In the genomic region with DNA sequence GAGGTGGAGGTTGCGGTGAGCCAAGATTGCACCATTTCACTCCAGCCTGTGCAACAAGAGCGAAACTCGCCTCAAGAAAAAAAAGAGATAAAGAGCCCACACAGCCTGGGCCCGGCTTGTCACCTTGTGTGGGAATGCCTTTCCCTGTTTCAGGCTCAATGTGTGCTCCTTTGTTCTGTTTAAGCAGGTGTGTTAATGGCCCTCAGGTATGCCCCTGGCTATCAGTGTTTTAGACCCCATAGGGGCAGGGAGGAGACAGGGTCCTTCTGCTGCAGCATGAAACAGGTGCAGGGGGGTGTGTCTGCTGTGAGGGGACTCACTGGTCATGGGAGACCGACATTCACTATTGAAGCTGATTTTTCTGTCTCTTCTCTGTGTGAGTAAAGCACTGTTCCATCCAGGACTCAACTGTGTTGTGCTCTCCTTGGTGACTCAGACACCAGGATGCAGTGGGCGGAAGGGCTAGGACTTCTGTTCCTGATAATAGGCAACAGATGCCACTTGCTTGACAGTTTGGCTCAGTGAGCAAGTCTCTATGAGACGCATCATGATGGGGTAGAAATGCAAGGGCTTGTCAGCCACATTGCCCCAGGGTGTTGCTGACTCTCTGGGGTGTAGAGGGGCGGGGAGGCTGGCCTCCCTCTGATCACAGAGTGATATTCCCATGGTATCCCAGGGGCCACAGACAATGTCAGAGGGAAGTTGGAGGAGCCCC, we compare ENCODE assay signal across 17 cellular contexts. TPM values are rescaled to one million over a fixed set of nuclear protein-coding genes. Genes with fewer than 3 reads are reported as not detected.
DNase-seq lines count a peak whose midpoint lies in the region; ATAC-seq and TF ChIP-seq lines count a peak whose summit lies in the region.
"Had no signal": no experiment of that assay in that cellular context is flagged by ENCODE, and none has a peak within 500 bp of the region (broad histone marks: within the 10 kb centered on the region; RNA-seq: fewer than 3 reads in every experiment).

No MANE protein-coding gene starts in this region.

- intact Hi-C loops in activated CD4-positive, alpha-beta memory T cell treated with anti-CD3 and anti-CD28 coated beads for 36 hours (cut with micrococcal nuclease) = no loop called here
- intact Hi-C loops in upper lobe of right lung (cut with DNase I) = loop anchor here (5.0 kb wide), 1 partner anchor 66 kb away; no protein-coding TSS in a partner anchor

- no peak overlapping the region for H3K4me3 Mint-ChIP-seq in activated CD4-positive, alpha-beta memory T cell treated with anti-CD3 and anti-CD28 coated beads for 36 hours
- H3K4me3 Mint-ChIP-seq in activated CD4-positive, alpha-beta memory T cell treated with anti-CD3 and anti-CD28 coated beads, Interleukin-2, amount 10 ng/mL, durations not matched to agents 7 days and 5 days = no peak overlapping the region
- H3K4me3 Mint-ChIP-seq: brain, neural crest cell had no signal

- TF ChIP-seq CTCF in SK-N-SH (IDR thresholded peaks at IDR 0.05) (no peak), upper lobe of right lung (IDR thresholded peaks at IDR 0.05) (no peak)

- TF ChIP-seq EP300 in SK-N-SH (IDR thresholded peaks at IDR 0.05; ENCODE audit: borderline replicate concordance in 1 of 2, low read depth in 1 of 2, low read length in 1 of 2) = peak in 1 of 2 experiments; percentile 60; a peak in 1 of 4 replicates

- 60% methylated on average over 7 of the region's 8 CpGs for WGBS in SK-N-SH (ENCODE audit: low lambda C conversion rate)

- no peaks in the 10 kb centered on the region for H3K4me1 Mint-ChIP-seq in activated CD4-positive, alpha-beta memory T cell treated with anti-CD3 and anti-CD28 coated beads for 36 hours (ENCODE audit: low read depth)
- H3K4me1 Mint-ChIP-seq in activated CD4-positive, alpha-beta memory T cell treated with anti-CD3 and anti-CD28 coated beads, Interleukin-2, amount 10 ng/mL, durations not matched to agents 7 days and 5 days = no peaks in the 10 kb centered on the region
- H3K4me1 Mint-ChIP-seq: neural crest cell had no signal

- H3K36me3 Mint-ChIP-seq in activated CD4-positive, alpha-beta memory T cell treated with anti-CD3 and anti-CD28 coated beads for 36 hours = no peaks in the 10 kb centered on the region
- no peaks in the 10 kb centered on the region for H3K36me3 Mint-ChIP-seq in activated CD4-positive, alpha-beta memory T cell treated with anti-CD3 and anti-CD28 coated beads, Interleukin-2, amount 10 ng/mL, durations not matched to agents 7 days and 5 days (ENCODE audit: low read depth)
- H3K36me3 Mint-ChIP-seq: brain had no signal

- H3K9me2 ChIP-seq in SK-N-SH = no peaks in the 10 kb centered on the region

- in situ Hi-C loops in HAP-1 (cut with MboI; ENCODE audit: low sequenced_read_pairs) = no loop called here

- no peak; the same call in 1 of the 2 replicates for TF ChIP-seq RAD21 in SK-N-SH (IDR thresholded peaks at IDR 0.05; ENCODE audit: low read length)

- H3K27me3 ChIP-seq in SK-N-SH (ENCODE audit: insufficient read depth) (no peaks in the 10 kb centered on the region; the same call in 1 of the 2 replicates), upper lobe of right lung (no peaks in the 10 kb centered on the region), HAP-1 (ENCODE audit: low read depth) (no peaks in the 10 kb centered on the region)

- H2AFZ ChIP-seq in SK-N-SH (ENCODE audit: low read depth) = no peak overlapping the region

- H3K4me2 ChIP-seq in SK-N-SH = peak overlapping the region; percentile 44; the same call in 1 of the 2 replicates

- CTCF ChIA-PET in activated CD4-positive, alpha-beta memory T cell treated with anti-CD3 and anti-CD28 coated beads for 36 hours (lab: Charles Lee) = no interaction called here
- CTCF ChIA-PET in activated CD4-positive, alpha-beta memory T cell treated with anti-CD3 and anti-CD28 coated beads, Interleukin-2, amount 10 ng/mL, durations not matched to agents 7 days and 5 days (lab: Charles Lee) = no interaction called here
- CTCF ChIA-PET in SK-N-SH (lab: Yijun Ruan, JAX) = no interaction called here

- no peaks in the 10 kb centered on the region for H3K27me3 Mint-ChIP-seq in activated CD4-positive, alpha-beta memory T cell treated with anti-CD3 and anti-CD28 coated beads for 36 hours
- H3K27me3 Mint-ChIP-seq in activated CD4-positive, alpha-beta memory T cell treated with anti-CD3 and anti-CD28 coated beads, Interleukin-2, amount 10 ng/mL, durations not matched to agents 7 days and 5 days = peaks cover 5% of the 10 kb centered on the region

- peak overlapping the region in 1 of 2 experiments; percentile 64; a peak in 2 of 4 replicates for H3K27ac ChIP-seq in SK-N-SH (ENCODE audit: low read depth in 2 of 2, low read length in 1 of 2)
- no peak overlapping the region for H3K27ac ChIP-seq in upper lobe of right lung
- H3K27ac ChIP-seq: VCaP had no signal

- H3K9me3 ChIP-seq in SK-N-SH (no peaks in the 10 kb centered on the region), upper lobe of right lung (no peaks in the 10 kb centered on the region), HAP-1 (no peaks in the 10 kb centered on the region)

- no peaks in the 10 kb centered on the region for H4K20me1 ChIP-seq in SK-N-SH (ENCODE audit: insufficient read depth)

- H3K27ac Mint-ChIP-seq in activated CD4-positive, alpha-beta memory T cell treated with anti-CD3 and anti-CD28 coated beads for 36 hours = no peak overlapping the region
- H3K27ac Mint-ChIP-seq in activated CD4-positive, alpha-beta memory T cell treated with anti-CD3 and anti-CD28 coated beads, Interleukin-2, amount 10 ng/mL, durations not matched to agents 7 days and 5 days = no peak overlapping the region

- DNase-seq in activated CD4-positive, alpha-beta memory T cell treated with anti-CD3 and anti-CD28 coated beads for 36 hours = peak; percentile 15
- DNase-seq in activated CD4-positive, alpha-beta memory T cell treated with anti-CD3 and anti-CD28 coated beads, Interleukin-2, amount 10 ng/mL, durations not matched to agents 7 days and 5 days = no peak
- DNase-seq in SK-N-SH = peak; percentile 63
- DNase-seq in fibroblast of gingiva (ENCODE audit: low read depth) = peak; percentile 58
- no peak for DNase-seq in upper lobe of right lung
- DNase-seq in SW 1271 (lab: John Stamatoyannopoulos, UW) = no peak
- no peak for DNase-seq in iPS-NIHi11 (ENCODE audit: low spot score)
- no peak for DNase-seq in HAP-1 (ENCODE audit: low spot score in 2 of 2)
- DNase-seq: ACHN; activated T-cell treated with anti-CD3 and anti-CD28 coated beads, Interleukin-2, amount 50 U/mL, for 48 hours; NCI-H187 treated with DMSO at 0.1 percent for 48 hours; stimulated activated naive CD4-positive, alpha-beta T cell had no signal

- no peaks in the 10 kb centered on the region for H3K79me2 ChIP-seq in SK-N-SH (ENCODE audit: insufficient read depth)

- no peaks in the 10 kb centered on the region for H3F3A ChIP-seq in SK-N-SH (replicated peaks; ENCODE audit: insufficient read depth)

- peaks cover 0 to 17% of the 10 kb centered on the region in 2 experiments; a peak in 1 of 4 replicates for H3K4me1 ChIP-seq in SK-N-SH (ENCODE audit: control insufficient read depth in 1 of 2, insufficient read depth in 2 of 2, low read depth in 1 of 2, low read length in 1 of 2)
- no peaks in the 10 kb centered on the region for H3K4me1 ChIP-seq in upper lobe of right lung
- H3K4me1 ChIP-seq in HAP-1 = no peaks in the 10 kb centered on the region

- ATAC-seq in upper lobe of right lung = peak; percentile 69

- H3K4me3 ChIP-seq in SK-N-SH (ENCODE audit: low read depth in 2 of 2, low read length in 1 of 2) (no peak overlapping the region), upper lobe of right lung (no peak overlapping the region), HAP-1 (no peak overlapping the region)

- POLR2A ChIA-PET in activated CD4-positive, alpha-beta memory T cell treated with anti-CD3 and anti-CD28 coated beads for 36 hours (lab: Charles Lee) = no interaction called here
- POLR2A ChIA-PET in activated CD4-positive, alpha-beta memory T cell treated with anti-CD3 and anti-CD28 coated beads, Interleukin-2, amount 10 ng/mL, durations not matched to agents 7 days and 5 days (lab: Charles Lee) = no interaction called here
- POLR2A ChIA-PET in SK-N-SH (lab: Yijun Ruan, JAX) = interaction anchor here (1.4 kb wide), 1 partner anchor 15 kb away, joined by 4 read pairs; the partner anchor contains the start of gene LAP3

- no peak overlapping the region for H3K9ac ChIP-seq in SK-N-SH

- no peaks in the 10 kb centered on the region for H3K9me3 Mint-ChIP-seq in activated CD4-positive, alpha-beta memory T cell treated with anti-CD3 and anti-CD28 coated beads for 36 hours
- no peaks in the 10 kb centered on the region for H3K9me3 Mint-ChIP-seq in activated CD4-positive, alpha-beta memory T cell treated with anti-CD3 and anti-CD28 coated beads, Interleukin-2, amount 10 ng/mL, durations not matched to agents 7 days and 5 days
- H3K9me3 Mint-ChIP-seq: brain, neural crest cell had no signal

- H3K36me3 ChIP-seq in SK-N-SH (replicated peaks in 1 of 2; ENCODE audit: control insufficient read depth in 1 of 2, insufficient read depth in 2 of 2, low read length in 1 of 2) (no peaks in the 10 kb centered on the region), upper lobe of right lung (no peaks in the 10 kb centered on the region), HAP-1 (replicated peaks) (no peaks in the 10 kb centered on the region)

RNA-seq across cellular contexts. Expression of gene LAP3, which starts 15.6 kb away (rescaled TPM):
- 100 to 1,000 TPM; 118 to 120 TPM for total RNA-seq in activated CD4-positive, alpha-beta memory T cell treated with anti-CD3 and anti-CD28 coated beads for 36 hours
- total RNA-seq in activated CD4-positive, alpha-beta memory T cell treated with anti-CD3 and anti-CD28 coated beads, Interleukin-2, amount 10 ng/mL, durations not matched to agents 7 days and 5 days = 100 to 1,000 TPM; 180 to 182 TPM
- polyA plus RNA-seq in SK-N-SH (2012; rRNA removed) = 53.2 and 67.8 TPM in 2 replicates
- polyA plus RNA-seq in SK-N-SH (2012; cell fraction: cytosol; rRNA removed) = 66.9 and 72.0 TPM in 2 replicates
- 33.7 and 42.9 TPM in 2 replicates for polyA plus RNA-seq in SK-N-SH (2012; cell fraction: nucleus; rRNA removed)
- 97.6 TPM for total RNA-seq in upper lobe of right lung

RNA-seq across cellular contexts. Expression of gene CLRN2, which starts 46.4 kb away (rescaled TPM):
- not detected for total RNA-seq in activated CD4-positive, alpha-beta memory T cell treated with anti-CD3 and anti-CD28 coated beads for 36 hours
- not detected for total RNA-seq in activated CD4-positive, alpha-beta memory T cell treated with anti-CD3 and anti-CD28 coated beads, Interleukin-2, amount 10 ng/mL, durations not matched to agents 7 days and 5 days
- polyA plus RNA-seq in SK-N-SH (2012; rRNA removed) = not detected in 2 replicates
- not detected in 2 replicates for polyA plus RNA-seq in SK-N-SH (2012; cell fraction: cytosol; rRNA removed)
- polyA plus RNA-seq in SK-N-SH (2012; cell fraction: nucleus; rRNA removed) = not detected in 2 replicates
- not detected for total RNA-seq in upper lobe of right lung
- total RNA-seq: kidney epithelial cell, neural crest cell had no signal
- polyA plus RNA-seq: esophagus had no signal

RNA-seq across cellular contexts. Expression of gene QDPR, which starts 49.5 kb away (rescaled TPM):
- 10 to 100 TPM; 35.5 to 36.3 TPM for total RNA-seq in activated CD4-positive, alpha-beta memory T cell treated with anti-CD3 and anti-CD28 coated beads for 36 hours
- 10 to 100 TPM; 25.5 to 26.4 TPM for total RNA-seq in activated CD4-positive, alpha-beta memory T cell treated with anti-CD3 and anti-CD28 coated beads, Interleukin-2, amount 10 ng/mL, durations not matched to agents 7 days and 5 days
- polyA plus RNA-seq in SK-N-SH (2012; rRNA removed) = 68.8 and 83.1 TPM in 2 replicates
- 70.0 and 84.6 TPM in 2 replicates for polyA plus RNA-seq in SK-N-SH (2012; cell fraction: cytosol; rRNA removed)
- polyA plus RNA-seq in SK-N-SH (2012; cell fraction: nucleus; rRNA removed) = 17.6 and 22.5 TPM in 2 replicates
- 38.2 TPM for total RNA-seq in upper lobe of right lung

RNA-seq across cellular contexts. Expression of gene MED28, which starts 53.1 kb away (rescaled TPM):
- total RNA-seq in activated CD4-positive, alpha-beta memory T cell treated with anti-CD3 and anti-CD28 coated beads for 36 hours = 10 to 100 TPM; 52.9 to 54.5 TPM
- 10 to 100 TPM; 48.6 to 49.9 TPM for total RNA-seq in activated CD4-positive, alpha-beta memory T cell treated with anti-CD3 and anti-CD28 coated beads, Interleukin-2, amount 10 ng/mL, durations not matched to agents 7 days and 5 days
- 5.9 and 7.5 TPM in 2 replicates for polyA plus RNA-seq in SK-N-SH (2012; rRNA removed)
- polyA plus RNA-seq in SK-N-SH (2012; cell fraction: cytosol; rRNA removed) = 9.2 and 10.1 TPM in 2 replicates
- 8.5 and 12.6 TPM in 2 replicates for polyA plus RNA-seq in SK-N-SH (2012; cell fraction: nucleus; rRNA removed)
- 50.0 TPM for total RNA-seq in upper lobe of right lung

Comparison
In these comparisons a context has a peak if more than half of its experiments do, and no peak if none do; other contexts are left out.
1. DNase-seq: peak in activated CD4-positive, alpha-beta memory T cell treated with anti-CD3 and anti-CD28 coated beads for 36 hours (single experiment), SK-N-SH (single experiment) and fibroblast of gingiva (single experiment); none in activated CD4-positive, alpha-beta memory T cell treated with anti-CD3 and anti-CD28 coated beads, Interleukin-2, amount 10 ng/mL, durations not matched to agents 7 days and 5 days (single experiment), upper lobe of right lung (single experiment), SW 1271 (0 of 2), iPS-NIHi11 (single experiment) and HAP-1 (0 of 2).